ENCODE assay signal across 1 cellular context in the genomic region with DNA sequence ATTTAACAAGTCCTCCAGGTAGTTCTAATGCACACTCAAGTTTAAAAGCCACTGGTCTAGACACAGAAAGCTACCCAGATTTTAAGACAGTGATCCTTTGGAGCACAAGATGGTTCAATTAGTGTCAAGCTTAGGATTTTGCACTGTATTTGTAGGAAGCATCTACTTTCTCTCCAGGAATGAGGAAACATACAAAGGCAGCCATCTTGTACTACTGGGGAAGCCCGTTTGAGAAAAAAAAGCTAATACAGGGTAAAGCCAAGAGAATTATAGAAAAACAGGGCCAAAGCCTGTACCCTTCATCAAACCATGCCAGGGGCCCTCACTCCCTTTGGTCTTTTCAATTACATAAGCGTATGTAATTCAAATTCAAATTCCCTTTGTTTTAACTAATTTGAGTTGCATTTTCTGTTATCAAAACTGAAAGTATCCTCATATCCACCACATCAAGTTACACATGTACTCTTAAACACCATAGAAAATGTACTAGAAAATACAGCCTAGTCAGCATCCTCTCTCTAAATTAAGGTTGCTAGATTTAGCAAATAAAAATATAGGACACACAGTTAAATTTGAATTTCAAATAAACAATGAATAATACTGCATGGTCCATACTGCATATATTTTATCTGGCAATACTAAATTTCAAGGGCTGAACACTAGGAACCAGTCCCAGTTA.
TF ChIP-seq lines count a peak whose summit lies in the region.

No MANE protein-coding gene starts in this region.

TF ChIP-seq in HEK293, 187 proteins besides CTCF, POLR2A, EP300 and RAD21:
- TF ChIP-seq ZNF335 (tag by site-specific recombination; conservative IDR thresholded peaks at IDR 0.05) = 0 out of 2 replicates have a peak, but pooled peaks have one; percentile 14
- TF ChIP-seq ZNF664 (tag by site-specific recombination; IDR thresholded peaks at IDR 0.05) = no peak
